ENCODE assay signal across 8 cellular contexts in genomic region chr2:128736689-128737545, GRCh38.
DNase-seq lines count a peak whose midpoint lies in the region; ATAC-seq and TF ChIP-seq lines count a peak whose summit lies in the region.

No MANE protein-coding gene starts in this region.

- DNase-seq in NCI-H2196 (lab: John Stamatoyannopoulos, UW; ENCODE audit: unreplicated experiment) (peak; percentile 67), NCI-H2196 treated with DMSO at 0.1 percent for 48 hours (lab: John Stamatoyannopoulos, UW; ENCODE audit: unreplicated experiment) (no peak), NCI-H748 treated with DMSO at 0.1 percent for 48 hours (lab: John Stamatoyannopoulos, UW) (peak; percentile 31), fibroblast of peridontal ligament (ENCODE audit: extremely low read depth) (peak; percentile 41), natural killer cell (peak; percentile 64)
- DNase-seq in activated T-cell treated with anti-CD3 and anti-CD28 coated beads, Interleukin-2, amount 50 U/mL, for 1 hour = peak; percentile 54
- DNase-seq in stimulated activated naive CD8-positive, alpha-beta T cell treated with anti-CD3 and anti-CD28 coated beads, Interleukin-15, amount 100 ng/mL, for 72 hours = peak; percentile 69 to 70

- peak overlapping the region; percentile 81 for H3K4me3 Mint-ChIP-seq in natural killer cell
- H3K4me3 Mint-ChIP-seq in stimulated activated naive CD8-positive, alpha-beta T cell treated with anti-CD3 and anti-CD28 coated beads, Interleukin-15, amount 100 ng/mL, for 72 hours = peak overlapping the region; percentile 72 to 76

- H3K36me3 Mint-ChIP-seq in natural killer cell = no peaks in the 10 kb centered on the region

- H3K4me1 Mint-ChIP-seq in natural killer cell = peaks cover 0 to 21% of the 10 kb centered on the region in 2 donors
- peaks cover 17% of the 10 kb centered on the region for H3K4me1 Mint-ChIP-seq in stimulated activated naive CD8-positive, alpha-beta T cell treated with anti-CD3 and anti-CD28 coated beads, Interleukin-15, amount 100 ng/mL, for 72 hours

- no peaks in the 10 kb centered on the region for H3K9me3 Mint-ChIP-seq in natural killer cell
- H3K9me3 Mint-ChIP-seq in stimulated activated naive CD8-positive, alpha-beta T cell treated with anti-CD3 and anti-CD28 coated beads, Interleukin-15, amount 100 ng/mL, for 72 hours = no peaks in the 10 kb centered on the region

- H3K27ac Mint-ChIP-seq in natural killer cell = no peak overlapping the region
- H3K27ac Mint-ChIP-seq in stimulated activated naive CD8-positive, alpha-beta T cell treated with anti-CD3 and anti-CD28 coated beads, Interleukin-15, amount 100 ng/mL, for 72 hours = peak overlapping the region; percentile 60 to 77

- TF ChIP-seq CTCF in natural killer cell (IDR thresholded peaks at IDR 0.05) = peak; percentile 90

- intact Hi-C loops in natural killer cell (cut with micrococcal nuclease) = loop anchor here (10.0 kb wide), 2 partner anchors 1118 to 1598 kb away; no protein-coding TSS in a partner anchor

- H3K27me3 Mint-ChIP-seq in natural killer cell (ENCODE audit: low read depth in 2 of 2) = peaks cover 8 to 15% of the 10 kb centered on the region in 2 donors
- H3K27me3 Mint-ChIP-seq in stimulated activated naive CD8-positive, alpha-beta T cell treated with anti-CD3 and anti-CD28 coated beads, Interleukin-15, amount 100 ng/mL, for 72 hours = peaks cover 63% of the 10 kb centered on the region

- ATAC-seq in HG03045 (IDR thresholded peaks at IDR 0.05; ENCODE audit: unreplicated experiment) = peak; percentile 56
- peak; percentile 72 to 90 (median 88) for ATAC-seq in natural killer cell
- ATAC-seq in stimulated activated naive CD8-positive, alpha-beta T cell treated with anti-CD3 and anti-CD28 coated beads, Interleukin-15, amount 100 ng/mL, for 72 hours = peak; percentile 59

Comparison
In these comparisons a context has a peak if more than half of its experiments do, and no peak if none do; other contexts are left out.
1. H3K27ac Mint-ChIP-seq: peak in stimulated activated naive CD8-positive, alpha-beta T cell treated with anti-CD3 and anti-CD28 coated beads, Interleukin-15, amount 100 ng/mL, for 72 hours (2 of 2); none in natural killer cell (0 of 2).
2. Peak in every context shown above with its lines, with median percentiles within 50 percentile points of each other: ATAC-seq.